1 cellular context compared by ENCODE assay signal in genomic region chr20:37564388-37565133, GRCh38.
TF ChIP-seq lines count a peak whose summit lies in the region.

No MANE protein-coding gene starts in this region.

TF ChIP-seq in H1, 55 proteins besides CTCF, POLR2A, EP300 and RAD21 (continued from another document):
- no peak for TF ChIP-seq USF2 (IDR thresholded peaks at IDR 0.05; ENCODE audit: low read length)
- no peak for TF ChIP-seq ATF3 (IDR thresholded peaks at IDR 0.05; ENCODE audit: insufficient read depth, low read depth, low read length)
- no peak for TF ChIP-seq RFX5 (IDR thresholded peaks at IDR 0.05; ENCODE audit: borderline replicate concordance, low read depth, low read length)
